ENCODE assay signal across 20 cellular contexts in the genomic region with DNA sequence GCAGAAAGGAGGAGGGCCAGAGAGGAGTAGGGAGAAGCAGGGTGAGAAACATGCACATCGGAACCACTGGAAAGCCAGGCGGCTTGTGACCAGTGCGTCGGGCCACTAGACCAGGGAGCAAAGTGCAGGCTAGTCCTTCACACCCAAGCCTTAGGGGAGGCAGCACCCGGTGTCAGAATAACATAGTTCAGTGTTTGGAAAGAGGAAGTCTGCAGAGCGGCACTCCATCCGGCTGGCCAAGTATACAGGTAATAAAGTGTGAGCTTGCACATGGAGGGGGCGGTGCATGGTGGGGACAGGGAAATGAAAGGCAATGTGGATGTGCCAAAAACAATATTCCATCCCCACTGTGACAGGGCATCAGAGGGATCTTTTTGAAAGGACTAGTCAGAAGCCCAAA.
DNase-seq lines count a peak whose midpoint lies in the region; ATAC-seq and TF ChIP-seq lines count a peak whose summit lies in the region.
"Had no signal": no experiment of that assay in that cellular context is flagged by ENCODE, and none has a peak within 500 bp of the region (broad histone marks: within the 10 kb centered on the region; RNA-seq: fewer than 3 reads in every experiment).

No MANE protein-coding gene starts in this region.

- no peak overlapping the region for H3K9ac ChIP-seq in mammary epithelial cell (ENCODE audit: insufficient read depth, low read length)
- H3K9ac ChIP-seq: BLaER1 treated with 17β-estradiol and CSF1 and Interleukin-3, amounts not matched to agents 10 nM and 100 nM; KMS-11 had no signal

- WGBS in mammary epithelial cell (ENCODE audit: low coverage, missing lambda C conversion rate), result 4% methylated on average over 7 of the region's 8 CpGs

- H3K4me3 ChIP-seq in breast epithelium, result peak overlapping the region in 1 of 3 donors; percentile 23
- no peak overlapping the region for H3K4me3 ChIP-seq in mammary epithelial cell (replicated peaks in 1 of 3; ENCODE audit: insufficient read depth in 1 of 3, low read depth in 2 of 3, low read length in 3 of 3)
- H3K4me3 ChIP-seq in upper lobe of right lung, result no peak overlapping the region
- H3K4me3 ChIP-seq: BLaER1 treated with 17β-estradiol and CSF1 and Interleukin-3, amounts not matched to agents 10 nM and 100 nM; left lung; SJCRH30 had no signal

- CTCF ChIA-PET in mammary epithelial cell (lab: Charles Lee; ENCODE audit: low non-redundant PET), result no interaction called here

- no peak overlapping the region for H3K4me2 ChIP-seq in mammary epithelial cell (ENCODE audit: insufficient read depth, low read depth, low read length)
- H3K4me2 ChIP-seq: BLaER1 treated with 17β-estradiol and CSF1 and Interleukin-3, amounts not matched to agents 10 nM and 100 nM; KMS-11 had no signal

- TF ChIP-seq POLR2A in breast epithelium (IDR thresholded peaks at IDR 0.05), result no peak

- no peak overlapping the region for H2AFZ ChIP-seq in mammary epithelial cell (ENCODE audit: low read depth, low read length)

- H3K27ac ChIP-seq in breast epithelium (peak overlapping the region; percentile 46 to 68), mammary epithelial cell (ENCODE audit: insufficient read depth, low read depth, low read length) (no peak overlapping the region), upper lobe of right lung (no peak overlapping the region), foreskin keratinocyte (no peak overlapping the region)
- H3K27ac ChIP-seq: BLaER1 treated with 17β-estradiol and CSF1 and Interleukin-3, amounts not matched to agents 10 nM and 100 nM; HL-60; KMS-11; left lung; SJCRH30 had no signal

- no peaks in the 10 kb centered on the region for H3K79me2 ChIP-seq in mammary epithelial cell (ENCODE audit: insufficient read depth, low read length)

- intact Hi-C loops in breast epithelium (cut with DNase I; ENCODE audit: low total_unique reads) (no loop called here), mammary epithelial cell (cut with micrococcal nuclease) (no loop called here), upper lobe of right lung (cut with DNase I) (no loop called here)

- no peaks in the 10 kb centered on the region for H4K20me1 ChIP-seq in mammary epithelial cell (ENCODE audit: insufficient read depth, low read length)
- H4K20me1 ChIP-seq: BLaER1 treated with 17β-estradiol and CSF1 and Interleukin-3, amounts not matched to agents 10 nM and 100 nM had no signal

- BruUV-seq in mammary epithelial cell (replicated peaks; lab: Mats Ljungman, UMichigan), result no TSS peak

- TF ChIP-seq CTCF in breast epithelium (IDR thresholded peaks at IDR 0.05), result no peak
- no peak for TF ChIP-seq CTCF in mammary epithelial cell (conservative IDR thresholded peaks at IDR 0.05 in 1 of 2, IDR thresholded peaks at IDR 0.05 in 1 of 2; ENCODE audit: extremely low read depth in 1 of 2, insufficient read depth in 1 of 2, low read depth in 1 of 2, low read length in 2 of 2)
- TF ChIP-seq CTCF in upper lobe of right lung (IDR thresholded peaks at IDR 0.05), result no peak
- TF ChIP-seq CTCF in foreskin keratinocyte (conservative IDR thresholded peaks at IDR 0.05), result no peak

- H3K4me1 ChIP-seq in breast epithelium, result peaks cover 0 to 16% of the 10 kb centered on the region in 2 donors
- H3K4me1 ChIP-seq in mammary epithelial cell (ENCODE audit: insufficient read depth, low read length), result peaks cover 12% of the 10 kb centered on the region
- H3K4me1 ChIP-seq in upper lobe of right lung, result no peaks in the 10 kb centered on the region
- H3K4me1 ChIP-seq in foreskin keratinocyte, result no peaks in the 10 kb centered on the region
- H3K4me1 ChIP-seq: BLaER1 treated with 17β-estradiol and CSF1 and Interleukin-3, amounts not matched to agents 10 nM and 100 nM had no signal

- H3K27me3 ChIP-seq in breast epithelium, result no peaks in the 10 kb centered on the region
- peaks cover 4% of the 10 kb centered on the region for H3K27me3 ChIP-seq in mammary epithelial cell (ENCODE audit: insufficient read depth, low read length)
- H3K27me3 ChIP-seq in upper lobe of right lung, result no peaks in the 10 kb centered on the region
- H3K27me3 ChIP-seq in foreskin keratinocyte, result peaks cover 10% of the 10 kb centered on the region
- H3K27me3 ChIP-seq: BLaER1 treated with 17β-estradiol and CSF1 and Interleukin-3, amounts not matched to agents 10 nM and 100 nM; left lung; SJCRH30 had no signal

- DNase-seq in breast epithelium (ENCODE audit: low spot score in 2 of 2) (peak; percentile 30 to 52), mammary epithelial cell (no peak), cerebellar cortex (ENCODE audit: low spot score) (peak; percentile 35), left kidney (ENCODE audit: low read depth, low spot score) (peak; percentile 54), upper lobe of right lung (no peak), T1000 (lab: John Stamatoyannopoulos, UW) (no peak), foreskin keratinocyte (no peak), HuH-7 (ENCODE audit: low spot score) (no peak)
- DNase-seq: 8988T; activated CD4-positive, alpha-beta T cell treated with anti-CD3 and anti-CD28 coated beads, Interleukin-2, amount 50 U/mL, for 1 hour; activated T-cell treated with anti-CD3 and anti-CD28 coated beads, Interleukin-2, amount 50 U/mL, for 1 hour; effector memory CD8-positive, alpha-beta T cell; left lung; NCI-H1436 treated with DMSO at 0.1 percent for 48 hours; NCI-H446 treated with DMSO at 0.1 percent for 48 hours; SJCRH30; stimulated activated naive CD8-positive, alpha-beta T cell treated with anti-CD3 and anti-CD28 coated beads, Interleukin-15, Interleukin-2, amounts not matched to agents 100 U/mL and 50 U/mL, for 24 hours had no signal

- H3K9me3 ChIP-seq in breast epithelium, result no peaks in the 10 kb centered on the region
- no peaks in the 10 kb centered on the region for H3K9me3 ChIP-seq in mammary epithelial cell (replicated peaks; ENCODE audit: insufficient read depth, low read length)
- no peaks in the 10 kb centered on the region for H3K9me3 ChIP-seq in upper lobe of right lung
- H3K9me3 ChIP-seq: BLaER1 treated with 17β-estradiol and CSF1 and Interleukin-3, amounts not matched to agents 10 nM and 100 nM; left lung; SJCRH30 had no signal

- dilution Hi-C loops in mammary epithelial cell (cut with HindIII; ENCODE audit: low sequenced_read_pairs), result no loop called here

- peak; percentile 46 for ATAC-seq in upper lobe of right lung
- ATAC-seq in foreskin keratinocyte, result no peak
- ATAC-seq: effector memory CD8-positive, alpha-beta T cell; left lung; stimulated activated naive CD8-positive, alpha-beta T cell treated with anti-CD3 and anti-CD28 coated beads, Interleukin-15, Interleukin-2, amounts not matched to agents 100 U/mL and 50 U/mL, for 24 hours had no signal

- no peaks in the 10 kb centered on the region for H3K36me3 ChIP-seq in breast epithelium
- H3K36me3 ChIP-seq in mammary epithelial cell (ENCODE audit: insufficient read depth, low read length), result no peaks in the 10 kb centered on the region
- no peaks in the 10 kb centered on the region for H3K36me3 ChIP-seq in upper lobe of right lung
- H3K36me3 ChIP-seq: BLaER1 treated with 17β-estradiol and CSF1 and Interleukin-3, amounts not matched to agents 10 nM and 100 nM; left lung; SJCRH30 had no signal

- in situ Hi-C loops in mammary epithelial cell (cut with MboI; ENCODE audit: low sequenced_read_pairs in 2 of 2), result no loop called here

Comparison
In these comparisons a context has a peak if more than half of its experiments do, and no peak if none do; other contexts are left out.
1. DNase-seq: peak in breast epithelium (2 of 2), cerebellar cortex (single experiment) and left kidney (single experiment); none in mammary epithelial cell (single experiment), upper lobe of right lung (single experiment), T1000 (single experiment), foreskin keratinocyte (0 of 2) and HuH-7 (single experiment).
2. H3K27ac ChIP-seq: peak in breast epithelium (2 of 2); none in mammary epithelial cell (single experiment), upper lobe of right lung (single experiment) and foreskin keratinocyte (single experiment).